Comparison of ENCODE assay signal across 1 cellular context in the genomic region with DNA sequence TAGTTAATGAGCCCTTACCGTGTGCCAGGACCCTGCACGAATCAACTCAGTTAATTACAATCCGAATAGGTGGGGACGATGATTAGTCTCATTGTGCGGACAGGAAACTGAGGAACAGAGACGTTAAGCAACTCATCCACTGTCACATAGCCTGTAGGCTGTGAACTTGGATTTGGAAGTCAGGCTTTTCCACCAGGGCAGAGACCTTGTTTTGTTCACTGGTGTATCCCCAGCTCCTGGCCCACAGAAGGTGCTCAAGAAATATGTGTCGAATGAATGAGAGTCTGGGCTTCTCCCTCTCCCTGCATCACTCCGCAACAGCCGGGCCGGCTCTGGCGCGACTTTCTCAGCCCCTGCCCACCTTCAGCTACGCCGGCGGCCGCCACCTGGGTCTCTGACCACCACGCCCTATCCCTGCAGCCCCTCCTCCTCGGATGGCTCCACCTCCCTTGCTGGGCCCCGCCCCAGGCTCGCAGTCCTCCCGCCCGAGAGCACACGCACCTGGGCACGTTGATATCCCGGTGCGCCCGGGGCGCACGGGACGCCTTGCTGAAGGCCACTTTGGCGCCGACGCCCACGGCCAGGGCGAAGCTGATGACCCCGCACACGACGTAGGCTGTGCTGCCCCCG.
TF ChIP-seq lines count a peak whose summit lies in the region.

No MANE protein-coding gene starts in this region.

TF ChIP-seq in SK-N-SH treated with all-trans-retinoic acid at 6 μM for 48 hours, 23 proteins besides CTCF, POLR2A, EP300 and RAD21 (continued from another document):
- TF ChIP-seq, protein P1, sequence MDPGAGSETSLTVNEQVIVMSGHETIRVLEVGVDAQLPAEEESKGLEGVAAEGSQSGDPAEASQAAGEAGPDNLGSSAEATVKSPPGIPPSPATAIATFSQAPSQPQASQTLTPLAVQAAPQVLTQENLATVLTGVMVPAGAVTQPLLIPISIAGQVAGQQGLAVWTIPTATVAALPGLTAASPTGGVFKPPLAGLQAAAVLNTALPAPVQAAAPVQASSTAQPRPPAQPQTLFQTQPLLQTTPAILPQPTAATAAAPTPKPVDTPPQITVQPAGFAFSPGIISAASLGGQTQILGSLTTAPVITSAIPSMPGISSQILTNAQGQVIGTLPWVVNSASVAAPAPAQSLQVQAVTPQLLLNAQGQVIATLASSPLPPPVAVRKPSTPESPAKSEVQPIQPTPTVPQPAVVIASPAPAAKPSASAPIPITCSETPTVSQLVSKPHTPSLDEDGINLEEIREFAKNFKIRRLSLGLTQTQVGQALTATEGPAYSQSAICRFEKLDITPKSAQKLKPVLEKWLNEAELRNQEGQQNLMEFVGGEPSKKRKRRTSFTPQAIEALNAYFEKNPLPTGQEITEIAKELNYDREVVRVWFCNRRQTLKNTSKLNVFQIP (CRISPR knock-in tag; IDR thresholded peaks at IDR 0.05; ENCODE audit: borderline replicate concordance, low read depth) = no peak
- TF ChIP-seq, protein P2, sequence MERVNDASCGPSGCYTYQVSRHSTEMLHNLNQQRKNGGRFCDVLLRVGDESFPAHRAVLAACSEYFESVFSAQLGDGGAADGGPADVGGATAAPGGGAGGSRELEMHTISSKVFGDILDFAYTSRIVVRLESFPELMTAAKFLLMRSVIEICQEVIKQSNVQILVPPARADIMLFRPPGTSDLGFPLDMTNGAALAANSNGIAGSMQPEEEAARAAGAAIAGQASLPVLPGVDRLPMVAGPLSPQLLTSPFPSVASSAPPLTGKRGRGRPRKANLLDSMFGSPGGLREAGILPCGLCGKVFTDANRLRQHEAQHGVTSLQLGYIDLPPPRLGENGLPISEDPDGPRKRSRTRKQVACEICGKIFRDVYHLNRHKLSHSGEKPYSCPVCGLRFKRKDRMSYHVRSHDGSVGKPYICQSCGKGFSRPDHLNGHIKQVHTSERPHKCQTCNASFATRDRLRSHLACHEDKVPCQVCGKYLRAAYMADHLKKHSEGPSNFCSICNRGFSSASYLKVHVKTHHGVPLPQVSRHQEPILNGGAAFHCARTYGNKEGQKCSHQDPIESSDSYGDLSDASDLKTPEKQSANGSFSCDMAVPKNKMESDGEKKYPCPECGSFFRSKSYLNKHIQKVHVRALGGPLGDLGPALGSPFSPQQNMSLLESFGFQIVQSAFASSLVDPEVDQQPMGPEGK (CRISPR knock-in tag; IDR thresholded peaks at IDR 0.05; ENCODE audit: borderline replicate concordance) = no peak
- TF ChIP-seq ISL1 (CRISPR knock-in tag; IDR thresholded peaks at IDR 0.05) (no peak), SNAI2 (CRISPR knock-in tag; IDR thresholded peaks at IDR 0.05) (no peak)
- TF ChIP-seq, protein P3, sequence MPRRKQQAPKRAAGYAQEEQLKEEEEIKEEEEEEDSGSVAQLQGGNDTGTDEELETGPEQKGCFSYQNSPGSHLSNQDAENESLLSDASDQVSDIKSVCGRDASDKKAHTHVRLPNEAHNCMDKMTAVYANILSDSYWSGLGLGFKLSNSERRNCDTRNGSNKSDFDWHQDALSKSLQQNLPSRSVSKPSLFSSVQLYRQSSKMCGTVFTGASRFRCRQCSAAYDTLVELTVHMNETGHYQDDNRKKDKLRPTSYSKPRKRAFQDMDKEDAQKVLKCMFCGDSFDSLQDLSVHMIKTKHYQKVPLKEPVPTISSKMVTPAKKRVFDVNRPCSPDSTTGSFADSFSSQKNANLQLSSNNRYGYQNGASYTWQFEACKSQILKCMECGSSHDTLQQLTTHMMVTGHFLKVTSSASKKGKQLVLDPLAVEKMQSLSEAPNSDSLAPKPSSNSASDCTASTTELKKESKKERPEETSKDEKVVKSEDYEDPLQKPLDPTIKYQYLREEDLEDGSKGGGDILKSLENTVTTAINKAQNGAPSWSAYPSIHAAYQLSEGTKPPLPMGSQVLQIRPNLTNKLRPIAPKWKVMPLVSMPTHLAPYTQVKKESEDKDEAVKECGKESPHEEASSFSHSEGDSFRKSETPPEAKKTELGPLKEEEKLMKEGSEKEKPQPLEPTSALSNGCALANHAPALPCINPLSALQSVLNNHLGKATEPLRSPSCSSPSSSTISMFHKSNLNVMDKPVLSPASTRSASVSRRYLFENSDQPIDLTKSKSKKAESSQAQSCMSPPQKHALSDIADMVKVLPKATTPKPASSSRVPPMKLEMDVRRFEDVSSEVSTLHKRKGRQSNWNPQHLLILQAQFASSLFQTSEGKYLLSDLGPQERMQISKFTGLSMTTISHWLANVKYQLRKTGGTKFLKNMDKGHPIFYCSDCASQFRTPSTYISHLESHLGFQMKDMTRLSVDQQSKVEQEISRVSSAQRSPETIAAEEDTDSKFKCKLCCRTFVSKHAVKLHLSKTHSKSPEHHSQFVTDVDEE (CRISPR knock-in tag; IDR thresholded peaks at IDR 0.05) = no peak
